37 cellular contexts compared by ENCODE assay signal in genomic region chr6:20259316-20260049, GRCh38.
"Had no signal": no experiment of that assay in that cellular context is flagged by ENCODE, and none has a peak within 500 bp of the region (broad histone marks: within the 10 kb centered on the region; RNA-seq: fewer than 3 reads in every experiment).

No MANE protein-coding gene starts in this region.

- H3K9me3 ChIP-seq: ascending aorta had no signal

- H3K9me3 Mint-ChIP-seq: activated naive CD4-positive, alpha-beta T cell treated with anti-CD3 and anti-CD28 coated beads, Interleukin-2, amount 10 ng/mL, durations not matched to agents 7 days and 5 days; activated naive CD4-positive, alpha-beta T cell treated with anti-CD3 and anti-CD28 coated beads, Interleukin-2, amount 50 U/mL, for 24 hours; activated naive CD8-positive, alpha-beta T cell treated with anti-CD3 and anti-CD28 coated beads, Interleukin-2, amount 10 ng/mL, durations not matched to agents 7 days and 5 days; activated naive CD8-positive, alpha-beta T cell treated with anti-CD3 and anti-CD28 coated beads, Interleukin-2, amount 50 U/mL, for 24 hours; activated T-cell treated with anti-CD3 and anti-CD28 coated beads, Interleukin-2, amount 50 U/mL, for 24 hours; central memory CD8-positive, alpha-beta T cell; T-helper 1 cell treated with Interleukin-12 subunit alpha and Interleukin-12 subunit beta and Interleukin-4 antibody, amounts not matched to agents 30 μg/mL and 1 μg/mL, for 36 hours; T-helper 2 cell treated with Interferon-gamma antibody and Interleukin-4, amounts not matched to agents 5 μg/mL and 100 μg/mL, for 36 hours had no signal

- H3K27me3 ChIP-seq: ascending aorta, cardiac muscle cell had no signal

- H3K27ac ChIP-seq: ascending aorta, cardiac muscle cell, WERI-Rb-1 had no signal

- H3K4me1 Mint-ChIP-seq: activated CD4-positive, alpha-beta T cell treated with anti-CD3 and anti-CD28 coated beads for 36 hours; activated CD8-positive, alpha-beta memory T cell treated with anti-CD3 and anti-CD28 coated beads, Interleukin-2, amount 10 ng/mL, durations not matched to agents 7 days and 5 days; activated naive CD4-positive, alpha-beta T cell treated with anti-CD3 and anti-CD28 coated beads, Interleukin-2, amount 50 U/mL, for 24 hours; activated naive CD8-positive, alpha-beta T cell treated with anti-CD3 and anti-CD28 coated beads, Interleukin-2, amount 10 ng/mL, durations not matched to agents 7 days and 5 days; activated naive CD8-positive, alpha-beta T cell treated with anti-CD3 and anti-CD28 coated beads, Interleukin-2, amount 50 U/mL, for 24 hours; brain; central memory CD8-positive, alpha-beta T cell; WTC11 had no signal

- H3K36me3 ChIP-seq: ascending aorta, cardiac muscle cell, WERI-Rb-1 had no signal

- H3K27me3 Mint-ChIP-seq: activated CD4-positive, alpha-beta T cell treated with anti-CD3 and anti-CD28 coated beads for 36 hours; brain; central memory CD8-positive, alpha-beta T cell had no signal

- H3K4me3 ChIP-seq: ascending aorta, cardiac muscle cell had no signal

- ATAC-seq: activated CD4-positive, alpha-beta T cell treated with anti-CD3 and anti-CD28 coated beads for 36 hours; activated CD4-positive, CD25-positive, alpha-beta regulatory T cell treated with anti-CD3 and anti-CD28 coated beads, Interleukin-2, amount 50 U/mL, for 24 hours; activated CD8-positive, alpha-beta memory T cell treated with anti-CD3 and anti-CD28 coated beads, Interleukin-2, amount 10 ng/mL, durations not matched to agents 7 days and 5 days; activated CD8-positive, alpha-beta T cell treated with anti-CD3 and anti-CD28 coated beads, Interleukin-2, amount 10 ng/mL, durations not matched to agents 7 days and 5 days; activated naive CD8-positive, alpha-beta T cell treated with anti-CD3 and anti-CD28 coated beads, Interleukin-2, amount 50 U/mL, for 24 hours; WTC11 had no signal

- H3K4me3 Mint-ChIP-seq: activated CD4-positive, alpha-beta memory T cell treated with anti-CD3 and anti-CD28 coated beads, Interleukin-2, amount 10 ng/mL, durations not matched to agents 7 days and 5 days; activated CD4-positive, alpha-beta T cell treated with anti-CD3 and anti-CD28 coated beads for 36 hours; activated CD4-positive, alpha-beta T cell treated with anti-CD3 and anti-CD28 coated beads, Interleukin-2, amount 10 ng/mL, durations not matched to agents 7 days and 5 days; activated CD8-positive, alpha-beta memory T cell treated with anti-CD3 and anti-CD28 coated beads, Interleukin-2, amount 10 ng/mL, durations not matched to agents 7 days and 5 days; activated CD8-positive, alpha-beta T cell treated with anti-CD3 and anti-CD28 coated beads, Interleukin-2, amount 10 ng/mL, durations not matched to agents 7 days and 5 days; activated naive CD4-positive, alpha-beta T cell treated with anti-CD3 and anti-CD28 coated beads, Interleukin-2, amount 10 ng/mL, durations not matched to agents 7 days and 5 days; activated naive CD4-positive, alpha-beta T cell treated with anti-CD3 and anti-CD28 coated beads, Interleukin-2, amount 50 U/mL, for 24 hours; activated naive CD8-positive, alpha-beta T cell; activated naive CD8-positive, alpha-beta T cell treated with anti-CD3 and anti-CD28 coated beads, Interleukin-2, amount 10 ng/mL, durations not matched to agents 7 days and 5 days; activated naive CD8-positive, alpha-beta T cell treated with anti-CD3 and anti-CD28 coated beads, Interleukin-2, amount 50 U/mL, for 24 hours; activated T-cell treated with anti-CD3 and anti-CD28 coated beads, Interleukin-2, amount 50 U/mL, for 24 hours; brain; central memory CD8-positive, alpha-beta T cell; T-helper 1 cell treated with Interleukin-12 subunit alpha and Interleukin-12 subunit beta and Interleukin-4 antibody, amounts not matched to agents 30 μg/mL and 1 μg/mL, for 36 hours; T-helper 2 cell treated with Interferon-gamma antibody and Interleukin-4, amounts not matched to agents 5 μg/mL and 100 μg/mL, for 36 hours; WTC11 had no signal

- H3K36me3 Mint-ChIP-seq: activated CD8-positive, alpha-beta memory T cell treated with anti-CD3 and anti-CD28 coated beads, Interleukin-2, amount 10 ng/mL, durations not matched to agents 7 days and 5 days; activated naive CD4-positive, alpha-beta T cell treated with anti-CD3 and anti-CD28 coated beads, Interleukin-2, amount 10 ng/mL, durations not matched to agents 7 days and 5 days; activated naive CD8-positive, alpha-beta T cell; activated naive CD8-positive, alpha-beta T cell treated with anti-CD3 and anti-CD28 coated beads, Interleukin-2, amount 10 ng/mL, durations not matched to agents 7 days and 5 days; brain; WTC11 had no signal

- DNase-seq: activated CD4-positive, alpha-beta memory T cell treated with anti-CD3 and anti-CD28 coated beads, Interleukin-2, amount 10 ng/mL, durations not matched to agents 7 days and 5 days; activated CD4-positive, alpha-beta T cell treated with anti-CD3 and anti-CD28 coated beads for 1 hour; activated CD4-positive, alpha-beta T cell treated with anti-CD3 and anti-CD28 coated beads for 36 hours; activated CD4-positive, alpha-beta T cell treated with anti-CD3 and anti-CD28 coated beads for 48 hours; activated CD4-positive, alpha-beta T cell treated with anti-CD3 and anti-CD28 coated beads, Interleukin-2, amount 10 ng/mL, durations not matched to agents 7 days and 5 days; activated CD4-positive, alpha-beta T cell treated with anti-CD3 and anti-CD28 coated beads, Interleukin-2, amount 50 U/mL, for 48 hours; activated CD4-positive, CD25-positive, alpha-beta regulatory T cell; activated CD8-positive, alpha-beta memory T cell treated with anti-CD3 and anti-CD28 coated beads for 24 hours; activated CD8-positive, alpha-beta memory T cell treated with anti-CD3 and anti-CD28 coated beads, Interleukin-2, amount 10 ng/mL, durations not matched to agents 7 days and 5 days; activated CD8-positive, alpha-beta memory T cell treated with anti-CD3 and anti-CD28 coated beads, Interleukin-2, amount 50 U/mL, for 48 hours; activated CD8-positive, alpha-beta T cell treated with anti-CD3 and anti-CD28 coated beads, Interleukin-2, amount 10 ng/mL, durations not matched to agents 7 days and 5 days; activated effector memory CD4-positive, alpha-beta T cell treated with Interleukin-2 at 50 U/mL for 16 hours; activated gamma-delta T cell; activated naive CD4-positive, alpha-beta T cell treated with anti-CD3 and anti-CD28 coated beads, Interleukin-2, amount 10 ng/mL, durations not matched to agents 7 days and 5 days; activated naive CD4-positive, alpha-beta T cell treated with Interleukin-2 at 50 U/mL for 16 hours; activated naive CD8-positive, alpha-beta T cell treated with anti-CD3 and anti-CD28 coated beads, Interleukin-2, amount 10 ng/mL, durations not matched to agents 7 days and 5 days; activated naive CD8-positive, alpha-beta T cell treated with anti-CD3 and anti-CD28 coated beads, Interleukin-2, amount 50 U/mL, for 24 hours; activated T-cell treated with anti-CD3 and anti-CD28 coated beads, Interleukin-2, amount 50 U/mL, for 24 hours; activated T-cell treated with anti-CD3 and anti-CD28 coated beads, Interleukin-2, amount 50 U/mL, for 48 hours; amygdala; anterior cingulate cortex; caudate nucleus; cerebellar nuclear complex; T-helper 1 cell; T-helper 9 cell; WERI-Rb-1 had no signal

- H3K27ac Mint-ChIP-seq: activated CD4-positive, alpha-beta memory T cell treated with anti-CD3 and anti-CD28 coated beads, Interleukin-2, amount 10 ng/mL, durations not matched to agents 7 days and 5 days; activated CD4-positive, alpha-beta T cell treated with anti-CD3 and anti-CD28 coated beads for 36 hours; activated CD4-positive, alpha-beta T cell treated with anti-CD3 and anti-CD28 coated beads, Interleukin-2, amount 10 ng/mL, durations not matched to agents 7 days and 5 days; activated CD8-positive, alpha-beta memory T cell treated with anti-CD3 and anti-CD28 coated beads, Interleukin-2, amount 10 ng/mL, durations not matched to agents 7 days and 5 days; activated CD8-positive, alpha-beta T cell treated with anti-CD3 and anti-CD28 coated beads, Interleukin-2, amount 10 ng/mL, durations not matched to agents 7 days and 5 days; activated naive CD4-positive, alpha-beta T cell treated with anti-CD3 and anti-CD28 coated beads, Interleukin-2, amount 10 ng/mL, durations not matched to agents 7 days and 5 days; activated naive CD4-positive, alpha-beta T cell treated with anti-CD3 and anti-CD28 coated beads, Interleukin-2, amount 50 U/mL, for 24 hours; activated naive CD8-positive, alpha-beta T cell; activated naive CD8-positive, alpha-beta T cell treated with anti-CD3 and anti-CD28 coated beads, Interleukin-2, amount 10 ng/mL, durations not matched to agents 7 days and 5 days; activated naive CD8-positive, alpha-beta T cell treated with anti-CD3 and anti-CD28 coated beads, Interleukin-2, amount 50 U/mL, for 24 hours; activated T-cell treated with anti-CD3 and anti-CD28 coated beads, Interleukin-2, amount 50 U/mL, for 24 hours; activated T-helper 2 cell treated with anti-CD3 and anti-CD28 coated beads, Interferon-gamma antibody, Interleukin-2, Interleukin-4, amounts not matched to agents 10 μg/mL and 5 μg/mL and 100 μg/mL, durations not matched to agents 14 hours and 24 hours and 36 hours; brain; T-helper 1 cell treated with Interleukin-12 subunit alpha and Interleukin-12 subunit beta and Interleukin-4 antibody, amounts not matched to agents 30 μg/mL and 1 μg/mL, for 36 hours; T-helper 2 cell treated with Interferon-gamma antibody and Interleukin-4, amounts not matched to agents 5 μg/mL and 100 μg/mL, for 36 hours; WTC11 had no signal

- H3K4me1 ChIP-seq: ascending aorta had no signal
